In the genomic region with DNA sequence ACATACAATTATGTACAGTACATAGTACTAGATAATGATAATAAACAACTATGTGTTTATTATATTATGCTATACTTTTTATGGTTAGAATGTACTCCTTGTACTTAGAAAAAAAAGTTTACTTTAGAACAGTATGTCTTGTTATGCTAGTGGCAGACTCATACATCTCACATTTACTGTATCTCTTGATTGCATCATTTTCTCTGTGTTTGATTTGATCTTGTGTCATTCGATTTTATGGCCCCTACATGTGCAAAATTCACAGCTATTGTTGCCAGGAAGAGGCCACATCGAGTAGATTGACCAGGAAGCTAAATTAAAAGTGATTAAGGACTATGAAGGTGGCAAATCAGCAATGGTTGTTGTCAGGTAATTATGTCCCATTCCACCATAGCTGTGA, we compare ENCODE assay signal across 1 cellular context.
TF ChIP-seq lines count a peak whose summit lies in the region.

No MANE protein-coding gene starts in this region.

TF ChIP-seq in K562, 482 proteins besides CTCF, POLR2A, EP300 and RAD21:
- TF ChIP-seq CEBPG (CRISPR knock-in tag; IDR thresholded peaks at IDR 0.05) (no peak), CEBPG (tag; conservative IDR thresholded peaks at IDR 0.05 in 1 of 2, IDR thresholded peaks at IDR 0.05 in 1 of 2) (peak in 1 of 2 experiments; percentile 48; a peak in 1 of 4 replicates), JUND (IDR thresholded peaks at IDR 0.05; ENCODE audit: borderline replicate concordance, low read depth, low read length) (no peak), JUND (tag; IDR thresholded peaks at IDR 0.05; ENCODE audit: borderline replicate concordance, low read depth, low read length) (no peak)
- TF ChIP-seq, protein P1, sequence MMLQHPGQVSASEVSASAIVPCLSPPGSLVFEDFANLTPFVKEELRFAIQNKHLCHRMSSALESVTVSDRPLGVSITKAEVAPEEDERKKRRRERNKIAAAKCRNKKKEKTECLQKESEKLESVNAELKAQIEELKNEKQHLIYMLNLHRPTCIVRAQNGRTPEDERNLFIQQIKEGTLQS (IDR thresholded peaks at IDR 0.05), result peak; percentile 34; the same call in 1 of the 2 replicates
- TF ChIP-seq, protein P1 (CRISPR knock-in tag; conservative IDR thresholded peaks at IDR 0.05), result no peak
